ENCODE assay signal across 8 cellular contexts in genomic region chr17:77247048-77247541, GRCh38.
DNase-seq lines count a peak whose midpoint lies in the region; ATAC-seq and TF ChIP-seq lines count a peak whose summit lies in the region.

No MANE protein-coding gene starts in this region.

- no peaks in the 10 kb centered on the region for H3K36me3 Mint-ChIP-seq in T-helper 1 cell treated with Interleukin-12 subunit alpha and Interleukin-12 subunit beta and Interleukin-4 antibody, amounts not matched to agents 30 μg/mL and 1 μg/mL, for 36 hours (ENCODE audit: low read depth)
- no peaks in the 10 kb centered on the region for H3K36me3 Mint-ChIP-seq in progenitor cell of endocrine pancreas (ENCODE audit: insufficient read depth)

- H3K4me3 ChIP-seq in H7 (ENCODE audit: insufficient read depth, low read depth, low read length): peak overlapping the region; percentile 53
- H3K4me3 ChIP-seq in adrenal gland: peak overlapping the region in 2 of 4 donors; percentile 50 to 74
- peak overlapping the region; percentile 63 for H3K4me3 ChIP-seq in upper lobe of right lung

- WGBS in adrenal gland, 4 donors: 0 to 3% (median 1%) methylated on average over 4 to 45 of the region's 51 CpGs

- peak; percentile 74 for DNase-seq in COLO668 (lab: John Stamatoyannopoulos, UW; ENCODE audit: unreplicated experiment)
- DNase-seq in H7: peak; percentile 98
- DNase-seq in NCI-H146 (lab: John Stamatoyannopoulos, UW): peak; percentile 86
- DNase-seq in adrenal gland: peak; percentile 69 to 87 (median 85)
- peak; percentile 95 for DNase-seq in left ventricle myocardium superior
- peak; percentile 89 for DNase-seq in progenitor cell of endocrine pancreas (ENCODE audit: low spot score, unreplicated experiment)
- DNase-seq in upper lobe of right lung: peak; percentile 94

- intact Hi-C loops in adrenal gland (cut with DNase I) (loop anchor here in 1 of 2 donors (2.0 kb wide), 1 partner anchor 160 kb away; no protein-coding TSS in a partner anchor), left ventricle myocardium superior (cut with micrococcal nuclease) (loop anchor here (5.0 kb wide), 1 partner anchor 160 kb away; no protein-coding TSS in a partner anchor), upper lobe of right lung (cut with DNase I) (no loop called here)

- H3K27ac Mint-ChIP-seq in T-helper 1 cell treated with Interleukin-12 subunit alpha and Interleukin-12 subunit beta and Interleukin-4 antibody, amounts not matched to agents 30 μg/mL and 1 μg/mL, for 36 hours: no peak overlapping the region
- no peak overlapping the region for H3K27ac Mint-ChIP-seq in progenitor cell of endocrine pancreas

- H3K36me3 ChIP-seq in H7 (replicated peaks; ENCODE audit: control insufficient read depth, insufficient read depth, low read length): no peaks in the 10 kb centered on the region
- no peaks in the 10 kb centered on the region for H3K36me3 ChIP-seq in adrenal gland (replicated peaks in 1 of 2)
- no peaks in the 10 kb centered on the region for H3K36me3 ChIP-seq in upper lobe of right lung

- H3K27me3 ChIP-seq in H7 (ENCODE audit: control insufficient read depth, insufficient read depth, low read length) (peaks cover 6% of the 10 kb centered on the region; the same call in 1 of the 2 replicates), adrenal gland (no peaks in the 10 kb centered on the region), upper lobe of right lung (no peaks in the 10 kb centered on the region)

- H3K9me3 ChIP-seq in adrenal gland (replicated peaks in 1 of 3): no peaks in the 10 kb centered on the region
- no peaks in the 10 kb centered on the region for H3K9me3 ChIP-seq in upper lobe of right lung

- H3K4me3 Mint-ChIP-seq in T-helper 1 cell treated with Interleukin-12 subunit alpha and Interleukin-12 subunit beta and Interleukin-4 antibody, amounts not matched to agents 30 μg/mL and 1 μg/mL, for 36 hours: peak overlapping the region; percentile 71
- peak overlapping the region; percentile 65 for H3K4me3 Mint-ChIP-seq in progenitor cell of endocrine pancreas (ENCODE audit: low read depth)

- no peak for TF ChIP-seq POLR2A in adrenal gland (IDR thresholded peaks at IDR 0.05)

- ATAC-seq in left ventricle myocardium superior (peak; percentile 97), upper lobe of right lung (peak; percentile 98)

- peaks cover 13% of the 10 kb centered on the region for H3K4me1 Mint-ChIP-seq in T-helper 1 cell treated with Interleukin-12 subunit alpha and Interleukin-12 subunit beta and Interleukin-4 antibody, amounts not matched to agents 30 μg/mL and 1 μg/mL, for 36 hours (ENCODE audit: low read depth)
- H3K4me1 Mint-ChIP-seq in progenitor cell of endocrine pancreas (ENCODE audit: low read depth): no peaks in the 10 kb centered on the region

- TF ChIP-seq CTCF in adrenal gland (IDR thresholded peaks at IDR 0.05) (peak; percentile 89 to 99 (median 98)), progenitor cell of endocrine pancreas (IDR thresholded peaks at IDR 0.05; ENCODE audit: unreplicated experiment) (peak; percentile 98), upper lobe of right lung (IDR thresholded peaks at IDR 0.05) (peak; percentile 97)

- H3K4me1 ChIP-seq in adrenal gland (replicated peaks in 1 of 2): peaks cover 0 to 9% of the 10 kb centered on the region in 2 donors
- peaks cover 8% of the 10 kb centered on the region for H3K4me1 ChIP-seq in upper lobe of right lung

- no peaks in the 10 kb centered on the region for H3K9me3 Mint-ChIP-seq in T-helper 1 cell treated with Interleukin-12 subunit alpha and Interleukin-12 subunit beta and Interleukin-4 antibody, amounts not matched to agents 30 μg/mL and 1 μg/mL, for 36 hours
- no peaks in the 10 kb centered on the region for H3K9me3 Mint-ChIP-seq in progenitor cell of endocrine pancreas (ENCODE audit: low read depth)

- H3K27ac ChIP-seq in adrenal gland (peak overlapping the region in 1 of 5 donors; percentile 57), upper lobe of right lung (peak overlapping the region; percentile 66)

- H3K27me3 Mint-ChIP-seq in T-helper 1 cell treated with Interleukin-12 subunit alpha and Interleukin-12 subunit beta and Interleukin-4 antibody, amounts not matched to agents 30 μg/mL and 1 μg/mL, for 36 hours (ENCODE audit: low read depth): peaks cover 22% of the 10 kb centered on the region
- peaks cover 29% of the 10 kb centered on the region for H3K27me3 Mint-ChIP-seq in progenitor cell of endocrine pancreas
